8 cellular contexts compared by ENCODE assay signal in genomic region chr5:10627185-10628115, GRCh38.
A peak's percentile ranks its signal among the peaks of the same experiment; 100 is the strongest.
DNase-seq lines count a peak whose midpoint lies in the region; ATAC-seq and TF ChIP-seq lines count a peak whose summit lies in the region.

No MANE protein-coding gene starts in this region.

- CTCF ChIA-PET in CD4-positive, alpha-beta T cell (lab: Charles Lee): interaction anchor here (0.9 to 2.0 kb wide), 5 partner anchors 7 to 344 kb away, joined by 3 to 37 read pairs (median 3); no protein-coding TSS in a partner anchor

- intact Hi-C loops in CD4-positive, alpha-beta T cell (cut with DNase I, micrococcal nuclease): loop anchor here (1.0 to 5.0 kb wide), 4 partner anchors 65 to 343 kb away; partner anchors contain the start of gene ANKRD33B (in 1 of the 2)
- intact Hi-C loops in right lobe of liver (cut with DNase I): loop anchor here (2.0 to 5.0 kb wide), 2 partner anchors 170 to 171 kb away; no protein-coding TSS in a partner anchor

- no peaks in the 10 kb centered on the region for H3K27me3 Mint-ChIP-seq in CD4-positive, alpha-beta T cell

- ATAC-seq in CD4-positive, alpha-beta T cell (ENCODE audit: poor library complexity): peak; percentile 88
- peak; percentile 42 for ATAC-seq in GM19395 (IDR thresholded peaks at IDR 0.05; ENCODE audit: unreplicated experiment)
- ATAC-seq in HG03558 (IDR thresholded peaks at IDR 0.05; ENCODE audit: extremely low read depth, unreplicated experiment): peak; percentile 30
- peak; percentile 97 to 99 (median 98) for ATAC-seq in right lobe of liver

- 12% methylated on average over 19 of the region's 20 CpGs for WGBS in right lobe of liver (ENCODE audit: insufficient coverage, low coverage, low lambda C conversion rate, missing lambda C conversion rate)

- H3K4me3 ChIP-seq in duodenal mucosa (ENCODE audit: low read depth in 1 of 2, low read length in 2 of 2): peak overlapping the region; percentile 44 to 46
- peak overlapping the region; percentile 1 to 30 (median 29) for H3K4me3 ChIP-seq in right lobe of liver

- no peak overlapping the region for H3K27ac Mint-ChIP-seq in CD4-positive, alpha-beta T cell

- H3K9ac ChIP-seq in duodenal mucosa (ENCODE audit: low read depth in 1 of 2, low read length in 2 of 2): peak overlapping the region in 1 of 2 donors; percentile 36

- no peaks in the 10 kb centered on the region for H3K27me3 ChIP-seq in CD4-positive, alpha-beta T cell (ENCODE audit: control insufficient read depth, insufficient read depth, low read length)
- H3K27me3 ChIP-seq in duodenal mucosa (ENCODE audit: control insufficient read depth in 1 of 2, insufficient read depth in 2 of 2, low read length in 2 of 2): no peaks in the 10 kb centered on the region
- no peaks in the 10 kb centered on the region for H3K27me3 ChIP-seq in right lobe of liver

- DNase-seq in CD4-positive, alpha-beta T cell: peak; percentile 59 to 78 (median 70)
- DNase-seq in NCI-H69 (lab: John Stamatoyannopoulos, UW): peak; percentile 99
- peak; percentile 74 to 83 for DNase-seq in activated CD4-positive, alpha-beta T cell treated with anti-CD3 and anti-CD28 coated beads, Interleukin-2, amount 50 U/mL, for 48 hours
- peak; percentile 83 to 93 (median 91) for DNase-seq in right lobe of liver
- peak; percentile 65 to 74 for DNase-seq in stimulated activated CD4-positive, alpha-beta T cell treated with anti-CD3 and anti-CD28 coated beads, Interleukin-4, amount 100 ng/mL, for 4 hours

- H3K9me3 Mint-ChIP-seq in CD4-positive, alpha-beta T cell: no peaks in the 10 kb centered on the region

- H3K4me1 ChIP-seq in duodenal mucosa (ENCODE audit: control insufficient read depth in 1 of 2, insufficient read depth in 2 of 2, low read length in 2 of 2) (peaks cover 13 to 20% of the 10 kb centered on the region in 2 donors), right lobe of liver (peaks cover 0 to 2% (median 0%) of the 10 kb centered on the region in 4 donors)

- peak overlapping the region; percentile 72 for H3K4me3 Mint-ChIP-seq in CD4-positive, alpha-beta T cell

- no peak overlapping the region for H3K27ac ChIP-seq in CD4-positive, alpha-beta T cell (ENCODE audit: low read depth, low read length)
- peak overlapping the region; percentile 7 for H3K27ac ChIP-seq in duodenal mucosa (ENCODE audit: low read depth, low read length)
- peak overlapping the region in 2 of 3 donors; percentile 76 to 87 for H3K27ac ChIP-seq in right lobe of liver

- TF ChIP-seq POLR2A in right lobe of liver (IDR thresholded peaks at IDR 0.05): peak; percentile 9

- H3K4me1 Mint-ChIP-seq in CD4-positive, alpha-beta T cell (ENCODE audit: low read depth): peaks cover 25% of the 10 kb centered on the region

- POLR2A ChIA-PET in CD4-positive, alpha-beta T cell (lab: Charles Lee): interaction anchor here (0.9 to 1.7 kb wide), 5 partner anchors 133 to 343 kb away, joined by 3 to 8 read pairs (median 5); partner anchors contain the start of gene MARCHF6

- H3K36me3 ChIP-seq in duodenal mucosa (ENCODE audit: control insufficient read depth in 1 of 2, insufficient read depth in 2 of 2, low read length in 2 of 2) (no peaks in the 10 kb centered on the region), right lobe of liver (no peaks in the 10 kb centered on the region)

- H3K36me3 Mint-ChIP-seq in CD4-positive, alpha-beta T cell (ENCODE audit: low read depth): no peaks in the 10 kb centered on the region

- H3K9me3 ChIP-seq in CD4-positive, alpha-beta T cell (ENCODE audit: control insufficient read depth, low read length): no peaks in the 10 kb centered on the region
- H3K9me3 ChIP-seq in duodenal mucosa (ENCODE audit: control insufficient read depth in 1 of 2, low read length in 2 of 2): no peaks in the 10 kb centered on the region
- no peaks in the 10 kb centered on the region for H3K9me3 ChIP-seq in right lobe of liver

- TF ChIP-seq CTCF in CD4-positive, alpha-beta T cell (IDR thresholded peaks at IDR 0.05): peak; percentile 83
- TF ChIP-seq CTCF in right lobe of liver (IDR thresholded peaks at IDR 0.05): peak; percentile 89 to 98 (median 90)

Comparison
In these comparisons a context has a peak if more than half of its experiments do, and no peak if none do; other contexts are left out.
1. ATAC-seq: peak in every context shown above with its lines; median percentile 98 in right lobe of liver; 88 in CD4-positive, alpha-beta T cell; 42 in GM19395; 30 in HG03558.